ENCODE assay signal across 8 cellular contexts in genomic region chr6:154683756-154684523, GRCh38. TPM values are rescaled to one million over a fixed set of nuclear protein-coding genes. Genes with fewer than 3 reads are reported as not detected.
DNase-seq lines count a peak whose midpoint lies in the region; ATAC-seq lines count a peak whose summit lies in the region.

No MANE protein-coding gene starts in this region.

- no peaks in the 10 kb centered on the region for H3K9me3 ChIP-seq in SJSA1 (replicated peaks)

- ATAC-seq in GM19023 (IDR thresholded peaks at IDR 0.05; ENCODE audit: unreplicated experiment) (peak; percentile 77), HG03095 (IDR thresholded peaks at IDR 0.05; ENCODE audit: unreplicated experiment) (peak; percentile 89)

- H3K36me3 ChIP-seq in SJSA1 = no peaks in the 10 kb centered on the region

- H3K4me1 ChIP-seq in SJSA1 (replicated peaks) = peaks cover 10% of the 10 kb centered on the region

- DNase-seq in AG08396 (ENCODE audit: low spot score) = peak; percentile 43
- peak in 1 of 2 experiments; percentile 56 for DNase-seq in SJSA1 (ENCODE audit: low read depth in 1 of 2, low spot score in 2 of 2)
- DNase-seq in left kidney (ENCODE audit: low read depth, low spot score) = peak; percentile 77
- no peak for DNase-seq in NCI-H524 treated with DMSO at 0.1 percent for 48 hours (lab: John Stamatoyannopoulos, UW)
- DNase-seq in NCI-H2081 treated with DMSO at 0.1 percent for 48 hours (lab: John Stamatoyannopoulos, UW) = no peak
- no peak for DNase-seq in effector CD4-positive, alpha-beta T cell

- H3K4me3 ChIP-seq in SJSA1 = no peak overlapping the region

- peak overlapping the region; percentile 47 for H3K27ac ChIP-seq in SJSA1

- H3K27me3 ChIP-seq in SJSA1 (replicated peaks) = no peaks in the 10 kb centered on the region

RNA-seq across cellular contexts. Expression of gene SCAF8, which starts 49.3 kb away (rescaled TPM):
- total RNA-seq in SJSA1 (2014; rRNA removed; shearing (Covaris generic)) = 18.2 and 28.8 TPM in 2 replicates

Comparison
In these comparisons a context has a peak if more than half of its experiments do, and no peak if none do; other contexts are left out.
1. DNase-seq: peak in AG08396 (single experiment) and left kidney (single experiment); none in NCI-H524 treated with DMSO at 0.1 percent for 48 hours (single experiment), NCI-H2081 treated with DMSO at 0.1 percent for 48 hours (single experiment) and effector CD4-positive, alpha-beta T cell (single experiment).